19 cellular contexts compared by ENCODE assay signal in the genomic region with DNA sequence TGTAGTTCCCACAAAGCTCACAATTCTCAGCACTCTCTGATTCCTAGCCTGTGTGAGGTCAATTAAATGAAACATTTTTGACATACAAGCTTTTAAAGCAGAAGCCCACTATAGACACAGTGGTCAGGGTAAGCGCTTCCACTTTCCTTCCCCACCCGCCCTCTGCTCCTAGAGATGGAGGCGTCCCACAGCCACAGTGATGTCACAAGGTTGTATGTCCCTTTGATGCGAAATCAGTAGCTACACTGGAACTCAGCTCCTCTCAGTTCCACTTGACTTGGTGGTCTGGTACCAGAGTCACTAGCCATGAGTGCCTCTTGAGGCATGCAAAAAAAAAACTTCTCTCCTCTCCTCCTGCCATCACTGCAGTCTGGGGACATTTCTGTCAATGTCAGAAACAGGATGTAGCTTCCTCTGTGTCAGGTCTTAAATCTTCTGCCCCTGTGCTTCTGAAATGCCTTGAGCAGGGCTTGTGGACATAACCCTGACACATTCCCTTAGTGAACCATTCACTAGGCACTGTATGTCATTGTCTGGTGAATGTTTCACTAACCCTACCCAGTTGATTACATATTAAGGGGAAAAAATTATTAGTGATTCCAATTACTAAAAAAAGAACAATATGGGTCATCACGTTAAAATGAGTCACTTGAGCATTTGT. TPM values are rescaled to one million over a fixed set of nuclear protein-coding genes. Genes with fewer than 3 reads are reported as not detected.
A peak's percentile ranks its signal among the peaks of the same experiment; 100 is the strongest.
DNase-seq lines count a peak whose midpoint lies in the region; ATAC-seq, FAIRE-seq and TF ChIP-seq lines count a peak whose summit lies in the region.
"Had no signal": no experiment of that assay in that cellular context is flagged by ENCODE, and none has a peak within 500 bp of the region (broad histone marks: within the 10 kb centered on the region; RNA-seq: fewer than 3 reads in every experiment).

No MANE protein-coding gene starts in this region.

- H3K27ac ChIP-seq in A549 (peak overlapping the region; percentile 89 to 90), tibial nerve (no peak overlapping the region)
- H3K27ac ChIP-seq: parathyroid adenoma had no signal

- FAIRE-seq in A549 (lab: Jason Lieb, UNC) = peak; percentile 61
- FAIRE-seq: A204.1, frontal cortex had no signal

- H3K4me1 Mint-ChIP-seq in activated T-helper 17 cell treated with anti-CD3 and anti-CD28 coated beads, Interleukin-2, amount 50 U/mL, for 72 hours = peaks cover 4% of the 10 kb centered on the region
- no peaks in the 10 kb centered on the region for H3K4me1 Mint-ChIP-seq in immature natural killer cell

- DNase-seq in A549 (ENCODE audit: low read depth in 1 of 2, low spot score in 1 of 2) (peak; percentile 52 to 93), immature natural killer cell (no peak), NCI-H526 treated with DMSO at 0.1 percent for 48 hours (lab: John Stamatoyannopoulos, UW) (no peak), tibial nerve (ENCODE audit: low spot score in 2 of 2) (no peak)
- DNase-seq: amniotic stem cell; DMS79 treated with DMSO at 0.1 percent for 48 hours; HFFc6; Karpas-422; NCI-H2227 treated with DMSO at 0.1 percent for 48 hours; RPMI8226; stimulated activated CD4-positive, alpha-beta T cell treated with anti-CD3 and anti-CD28 coated beads, Interleukin-2, amount 100 ng/mL, for 24 hours had no signal

- POLR2A ChIA-PET in A549 (lab: Yijun Ruan, JAX) = no interaction called here

- peak; percentile 85 to 87 for ATAC-seq in A549
- peak; percentile 77 for ATAC-seq in GM19397 (IDR thresholded peaks at IDR 0.05; ENCODE audit: unreplicated experiment)
- ATAC-seq in HG03064 (IDR thresholded peaks at IDR 0.05; ENCODE audit: low read depth, unreplicated experiment) = peak; percentile 85
- ATAC-seq in activated T-helper 17 cell treated with anti-CD3 and anti-CD28 coated beads, Interleukin-2, amount 50 U/mL, for 72 hours (replicated peaks) = peak; percentile 32
- no peak for ATAC-seq in GM21367 (IDR thresholded peaks at IDR 0.05; ENCODE audit: unreplicated experiment)

- peaks cover 0 to 69% (median 0%) of the 10 kb centered on the region in 3 donors for H3K36me3 ChIP-seq in tibial nerve

- no peak overlapping the region for H3K4me3 Mint-ChIP-seq in activated T-helper 17 cell treated with anti-CD3 and anti-CD28 coated beads, Interleukin-2, amount 50 U/mL, for 72 hours
- H3K4me3 Mint-ChIP-seq in immature natural killer cell = no peak overlapping the region
- H3K4me3 Mint-ChIP-seq: HFFc6 had no signal

- no peaks in the 10 kb centered on the region for H3K36me3 Mint-ChIP-seq in activated T-helper 17 cell treated with anti-CD3 and anti-CD28 coated beads, Interleukin-2, amount 50 U/mL, for 72 hours (ENCODE audit: low read depth)
- H3K36me3 Mint-ChIP-seq in immature natural killer cell = no peaks in the 10 kb centered on the region

- H3K27ac Mint-ChIP-seq in activated T-helper 17 cell treated with anti-CD3 and anti-CD28 coated beads, Interleukin-2, amount 50 U/mL, for 72 hours = no peak overlapping the region
- no peak overlapping the region for H3K27ac Mint-ChIP-seq in immature natural killer cell
- H3K27ac Mint-ChIP-seq: HFFc6 had no signal

- WGBS in A549 (ENCODE audit: missing lambda C conversion rate) = 13% methylated on average over 5 of the region's 5 CpGs
- WGBS in tibial nerve, 2 donors = 63 to 83% methylated on average over 5 of the region's 5 CpGs

- H3K4me2 ChIP-seq in A549 = peak overlapping the region; percentile 85

- H3K4me3 ChIP-seq in A549 = no peak overlapping the region
- no peak overlapping the region for H3K4me3 ChIP-seq in tibial nerve
- H3K4me3 ChIP-seq: lung had no signal

- peak in 1 of 2 experiments; percentile 29; a peak in 1 of 5 replicates for TF ChIP-seq RAD21 in A549 (conservative IDR thresholded peaks at IDR 0.05 in 1 of 2, IDR thresholded peaks at IDR 0.05 in 1 of 2)

- no peaks in the 10 kb centered on the region for H3K9me3 Mint-ChIP-seq in activated T-helper 17 cell treated with anti-CD3 and anti-CD28 coated beads, Interleukin-2, amount 50 U/mL, for 72 hours
- peaks cover 0 to 1% (median 0%) of the 10 kb centered on the region in 6 donors for H3K9me3 Mint-ChIP-seq in immature natural killer cell
- H3K9me3 Mint-ChIP-seq: HFFc6 had no signal

- H3K27me3 Mint-ChIP-seq in activated T-helper 17 cell treated with anti-CD3 and anti-CD28 coated beads, Interleukin-2, amount 50 U/mL, for 72 hours = peaks cover 13% of the 10 kb centered on the region
- peaks cover 1 to 7% (median 3%) of the 10 kb centered on the region in 3 donors for H3K27me3 Mint-ChIP-seq in immature natural killer cell (ENCODE audit: low read depth in 3 of 3)

- TF ChIP-seq CTCF in A549 (IDR thresholded peaks at IDR 0.05) (no peak), tibial nerve (IDR thresholded peaks at IDR 0.05) (no peak)

- TF ChIP-seq POLR2A in A549 (IDR thresholded peaks at IDR 0.05; ENCODE audit: low read length) (no peak), tibial nerve (IDR thresholded peaks at IDR 0.05) (no peak)

- no peaks in the 10 kb centered on the region for H3K9me3 ChIP-seq in A549
- H3K9me3 ChIP-seq in tibial nerve = no peaks in the 10 kb centered on the region

- peaks cover 65% of the 10 kb centered on the region for H3K4me1 ChIP-seq in A549
- H3K4me1 ChIP-seq in tibial nerve = no peaks in the 10 kb centered on the region
- H3K4me1 ChIP-seq: parathyroid adenoma had no signal

- no peaks in the 10 kb centered on the region for H3K27me3 ChIP-seq in tibial nerve

- TF ChIP-seq EP300 in A549 (IDR thresholded peaks at IDR 0.05) (peak; percentile 66 to 73; a peak in 3 of 5 replicates), tibial nerve (IDR thresholded peaks at IDR 0.05) (no peak)

- CTCF ChIA-PET in A549 (lab: Yijun Ruan, JAX) = interaction anchor here (0.8 to 1.4 kb wide), 5 partner anchors 16 to 199 kb away, joined by 3 to 4 read pairs (median 3); no protein-coding TSS in a partner anchor

TF ChIP-seq in A549, 52 proteins besides CTCF, POLR2A, EP300 and RAD21 (continues in another document):
- TF ChIP-seq EHF (CRISPR knock-in tag; IDR thresholded peaks at IDR 0.05) (no peak), SREBF2 (IDR thresholded peaks at IDR 0.05) (no peak), RARB (CRISPR knock-in tag; IDR thresholded peaks at IDR 0.05) (no peak), KDM1A (IDR thresholded peaks at IDR 0.05; ENCODE audit: low read depth) (no peak), GATA3 (IDR thresholded peaks at IDR 0.05; ENCODE audit: borderline replicate concordance) (peak; percentile 90; the same call in 1 of the 2 replicates), FOSL2 (IDR thresholded peaks at IDR 0.05) (peak; percentile 71), FOSL2 (CRISPR knock-in tag; IDR thresholded peaks at IDR 0.05) (peak; percentile 91), FOXS1 (CRISPR knock-in tag; IDR thresholded peaks at IDR 0.05) (peak; percentile 45; the same call in 1 of the 2 replicates), HOXA7 (CRISPR knock-in tag; IDR thresholded peaks at IDR 0.05) (no peak), ZNF302 (CRISPR knock-in tag; IDR thresholded peaks at IDR 0.05) (no peak), ZC3H11A (IDR thresholded peaks at IDR 0.05) (no peak), TFCP2L1 (CRISPR knock-in tag; IDR thresholded peaks at IDR 0.05) (no peak), POLR2AphosphoS2 (conservative IDR thresholded peaks at IDR 0.05; ENCODE audit: low read length) (no peak), BCL3 (IDR thresholded peaks at IDR 0.05) (no peak), PHF8 (IDR thresholded peaks at IDR 0.05; ENCODE audit: borderline replicate concordance, low read depth) (no peak), MAZ (IDR thresholded peaks at IDR 0.05; ENCODE audit: borderline replicate concordance, low read depth, low read length) (no peak), HES2 (IDR thresholded peaks at IDR 0.05) (no peak), FOSB (CRISPR knock-in tag; IDR thresholded peaks at IDR 0.05) (no peak), BHLHE40 (IDR thresholded peaks at IDR 0.05; ENCODE audit: low read depth, low read length) (no peak)
- TF ChIP-seq, protein P1, sequence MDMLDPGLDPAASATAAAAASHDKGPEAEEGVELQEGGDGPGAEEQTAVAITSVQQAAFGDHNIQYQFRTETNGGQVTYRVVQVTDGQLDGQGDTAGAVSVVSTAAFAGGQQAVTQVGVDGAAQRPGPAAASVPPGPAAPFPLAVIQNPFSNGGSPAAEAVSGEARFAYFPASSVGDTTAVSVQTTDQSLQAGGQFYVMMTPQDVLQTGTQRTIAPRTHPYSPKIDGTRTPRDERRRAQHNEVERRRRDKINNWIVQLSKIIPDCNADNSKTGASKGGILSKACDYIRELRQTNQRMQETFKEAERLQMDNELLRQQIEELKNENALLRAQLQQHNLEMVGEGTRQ (IDR thresholded peaks at IDR 0.05) = no peak
- TF ChIP-seq, protein P2, sequence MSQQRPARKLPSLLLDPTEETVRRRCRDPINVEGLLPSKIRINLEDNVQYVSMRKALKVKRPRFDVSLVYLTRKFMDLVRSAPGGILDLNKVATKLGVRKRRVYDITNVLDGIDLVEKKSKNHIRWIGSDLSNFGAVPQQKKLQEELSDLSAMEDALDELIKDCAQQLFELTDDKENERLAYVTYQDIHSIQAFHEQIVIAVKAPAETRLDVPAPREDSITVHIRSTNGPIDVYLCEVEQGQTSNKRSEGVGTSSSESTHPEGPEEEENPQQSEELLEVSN (IDR thresholded peaks at IDR 0.05; ENCODE audit: borderline replicate concordance, low read depth) = no peak

RNA-seq across cellular contexts. Expression of gene SULT1C4, which starts 7.8 kb away (rescaled TPM):
- polyA plus RNA-seq in A549 (2011; rRNA removed) (0.05 TPM in 2 replicates), A549 (2017; fragmentation: RNase III; extraction: RNeasy Plus Mini Kit Qiagen cat#74134 plus additional on column Dnase treatment) (not detected in 3 replicates), immature natural killer cell (not detected)
- not detected in 2 replicates for polyA plus RNA-seq in A549 (2012; cell fraction: cytosol; rRNA removed)
- 0.07 TPM in 1 of 2 replicates, not detected in the other for polyA plus RNA-seq in A549 (2012; cell fraction: nucleus; rRNA removed)
- polyA minus RNA-seq in A549 (2011; rRNA and poly(A)+ RNA removed) = 0.15 TPM in 1 of 2 replicates, not detected in the other
- total RNA-seq in activated T-helper 17 cell treated with anti-CD3 and anti-CD28 coated beads, Interleukin-2, amount 50 U/mL, for 72 hours = not detected
- 1 to 10 TPM; 1.7 to 5.7 (median 3.1) TPM for total RNA-seq in tibial nerve
- total RNA-seq: HFFc6 had no signal

Comparison
In these comparisons a context has a peak if more than half of its experiments do, and no peak if none do; other contexts are left out.
1. DNase-seq: peak in A549 (2 of 2); none in immature natural killer cell (0 of 3), NCI-H526 treated with DMSO at 0.1 percent for 48 hours (single experiment) and tibial nerve (0 of 2).
2. H3K27ac ChIP-seq: peak in A549 (2 of 2); none in tibial nerve (0 of 4).